Comparison of ENCODE assay signal across 22 cellular contexts in genomic region chr18:47606526-47606925, GRCh38.
"Had no signal": no experiment of that assay in that cellular context is flagged by ENCODE, and none has a peak within 500 bp of the region (broad histone marks: within the 10 kb centered on the region; RNA-seq: fewer than 3 reads in every experiment).

No MANE protein-coding gene starts in this region.

- H3K27me3 ChIP-seq: gastrocnemius medialis, left lung, neural progenitor cell, right atrium auricular region, testis, tibial nerve, upper lobe of left lung had no signal

- H3K4me3 ChIP-seq: gastrocnemius medialis, left lung, neural progenitor cell, prostate gland, right atrium auricular region, smooth muscle cell, testis, tibial nerve, upper lobe of left lung had no signal

- ATAC-seq: gastrocnemius medialis; left cardiac atrium; left lung; naive thymus-derived CD4-positive, alpha-beta T cell; sciatic nerve; stimulated activated effector memory CD8-positive, alpha-beta T cell treated with anti-CD3 and anti-CD28 coated beads, Interleukin-12 subunit alpha, Interleukin-12 subunit beta, amount 100 ng/mL, for 72 hours had no signal

- H3K36me3 ChIP-seq: gastrocnemius medialis, left lung, neural progenitor cell, prostate gland, right atrium auricular region, tibial nerve, upper lobe of left lung had no signal

- H3K27ac ChIP-seq: gastrocnemius medialis, left lung, neural progenitor cell, prostate gland, right atrium auricular region, testis, tibial nerve had no signal

- H3K4me1 ChIP-seq: gastrocnemius medialis, left lung, neural progenitor cell, prostate gland, right atrium auricular region, testis, tibial nerve had no signal

- DNase-seq: effector memory CD4-positive, alpha-beta T cell; foreskin fibroblast; gastrocnemius medialis; head of caudate nucleus; left cardiac atrium; left lung; mesenchymal stem cell; midbrain; naive thymus-derived CD4-positive, alpha-beta T cell; stimulated activated CD4-positive, alpha-beta T cell treated with anti-CD3 and anti-CD28 coated beads, Interleukin-2, amount 100 ng/mL, for 24 hours; stimulated activated CD4-positive, alpha-beta T cell treated with anti-CD3 and anti-CD28 coated beads, Interleukin-4, amount 100 ng/mL, for 24 hours; stimulated activated naive CD4-positive, alpha-beta T cell treated with Interleukin-2 at 50 U/mL for 16 hours; substantia nigra; testis; upper lobe of left lung had no signal

- H3K9me3 ChIP-seq: gastrocnemius medialis, prostate gland, testis, upper lobe of left lung had no signal
